Comparison of ENCODE assay signal across 10 cellular contexts in genomic region chr14:39988939-39989338, GRCh38.
DNase-seq lines count a peak whose midpoint lies in the region; ATAC-seq and TF ChIP-seq lines count a peak whose summit lies in the region.
"Had no signal": no experiment of that assay in that cellular context is flagged by ENCODE, and none has a peak within 500 bp of the region (broad histone marks: within the 10 kb centered on the region; RNA-seq: fewer than 3 reads in every experiment).

No MANE protein-coding gene starts in this region.

- H3K4me3 ChIP-seq in heart right ventricle = no peak overlapping the region
- H3K4me3 ChIP-seq in right cardiac atrium (ENCODE audit: low read length) = no peak overlapping the region
- H3K4me3 ChIP-seq in cardiac fibroblast (replicated peaks in 1 of 2; ENCODE audit: low read depth in 2 of 2, low read length in 2 of 2) = no peak overlapping the region
- H3K4me3 ChIP-seq: BLaER1 treated with 17β-estradiol and CSF1 and Interleukin-3, amounts not matched to agents 10 nM and 100 nM had no signal

- H3K36me3 ChIP-seq in heart right ventricle = no peaks in the 10 kb centered on the region
- H3K36me3 ChIP-seq: BLaER1 treated with 17β-estradiol and CSF1 and Interleukin-3, amounts not matched to agents 10 nM and 100 nM had no signal

- 16 to 18% methylated on average over 2 of the region's 2 CpGs for WGBS in heart right ventricle, 2 donors
- WGBS in right cardiac atrium = 16% methylated on average over 2 of the region's 2 CpGs

- no peaks in the 10 kb centered on the region for H3K27me3 ChIP-seq in heart right ventricle
- H3K27me3 ChIP-seq in right cardiac atrium (ENCODE audit: control insufficient read depth, insufficient read depth) = no peaks in the 10 kb centered on the region
- H3K27me3 ChIP-seq: BLaER1 treated with 17β-estradiol and CSF1 and Interleukin-3, amounts not matched to agents 10 nM and 100 nM had no signal

- intact Hi-C loops in heart right ventricle (cut with DNase I) = no loop called here
- intact Hi-C loops in right cardiac atrium (cut with DNase I) = no loop called here

- ATAC-seq in heart right ventricle (no peak), right cardiac atrium (no peak)
- ATAC-seq in activated CD4-positive, CD25-positive, alpha-beta regulatory T cell treated with anti-CD3 and anti-CD28 coated beads, Interleukin-2, amount 50 U/mL, for 24 hours = no peak
- ATAC-seq: naive thymus-derived CD4-positive, alpha-beta T cell had no signal

- TF ChIP-seq CTCF in heart right ventricle (IDR thresholded peaks at IDR 0.05) (peak in 6 of 9 donors; percentile 21 to 48 (median 32)), cardiac fibroblast (IDR thresholded peaks at IDR 0.05; ENCODE audit: low read depth, low read length) (no peak)

- DNase-seq in heart right ventricle (no peak), right cardiac atrium (no peak), NCI-H446 (lab: John Stamatoyannopoulos, UW) (peak; percentile 41 to 72), cardiac fibroblast (ENCODE audit: low read depth in 2 of 2) (peak; percentile 22 to 32), pons (ENCODE audit: low spot score) (peak; percentile 60), islet precursor cell (no peak)
- no peak for DNase-seq in stimulated activated CD4-positive, alpha-beta T cell treated with anti-CD3 and anti-CD28 coated beads, Interleukin-4, amount 100 ng/mL, for 4 hours

- H3K9me3 ChIP-seq in heart right ventricle (peaks cover 0 to 11% (median 0%) of the 10 kb centered on the region in 11 donors), right cardiac atrium (ENCODE audit: control insufficient read depth, low read length) (no peaks in the 10 kb centered on the region)

- H3K4me1 ChIP-seq in heart right ventricle = no peaks in the 10 kb centered on the region
- no peaks in the 10 kb centered on the region for H3K4me1 ChIP-seq in right cardiac atrium (ENCODE audit: control insufficient read depth, insufficient read depth, low read length)
- H3K4me1 ChIP-seq: BLaER1 treated with 17β-estradiol and CSF1 and Interleukin-3, amounts not matched to agents 10 nM and 100 nM had no signal

- no peak overlapping the region for H3K27ac ChIP-seq in heart right ventricle
- H3K27ac ChIP-seq in right cardiac atrium (ENCODE audit: low read length) = no peak overlapping the region
- H3K27ac ChIP-seq: BLaER1 treated with 17β-estradiol and CSF1 and Interleukin-3, amounts not matched to agents 10 nM and 100 nM had no signal

Comparison
In these comparisons a context has a peak if more than half of its experiments do, and no peak if none do; other contexts are left out.
1. DNase-seq: peak in NCI-H446 (2 of 2), cardiac fibroblast (2 of 2) and pons (single experiment); none in heart right ventricle (0 of 2), right cardiac atrium (0 of 3), stimulated activated CD4-positive, alpha-beta T cell treated with anti-CD3 and anti-CD28 coated beads, Interleukin-4, amount 100 ng/mL, for 4 hours (0 of 2) and islet precursor cell (single experiment).